In genomic region chr12:116094475-116094874, GRCh38 we compare ENCODE assay signal across 28 cellular contexts.
"Had no signal": no experiment of that assay in that cellular context is flagged by ENCODE, and none has a peak within 500 bp of the region (broad histone marks: within the 10 kb centered on the region; RNA-seq: fewer than 3 reads in every experiment).

No MANE protein-coding gene starts in this region.

- H3K27me3 ChIP-seq: brain microvascular endothelial cell, dorsolateral prefrontal cortex, esophagus muscularis mucosa, gastroesophageal sphincter, heart right ventricle had no signal

- H3K9me3 ChIP-seq: esophagus muscularis mucosa, gastroesophageal sphincter, heart right ventricle had no signal

- ATAC-seq: activated CD4-positive, alpha-beta T cell treated with anti-CD3 and anti-CD28 coated beads for 36 hours; activated CD8-positive, alpha-beta memory T cell treated with anti-CD3 and anti-CD28 coated beads, Interleukin-2, amount 10 ng/mL, durations not matched to agents 7 days and 5 days; activated CD8-positive, alpha-beta T cell treated with anti-CD3 and anti-CD28 coated beads, Interleukin-2, amount 10 ng/mL, durations not matched to agents 7 days and 5 days; activated T-cell treated with anti-CD3 and anti-CD28 coated beads, Interleukin-2, amount 50 U/mL, for 72 hours; gastroesophageal sphincter; heart right ventricle had no signal

- DNase-seq: activated CD4-positive, alpha-beta memory T cell treated with anti-CD3 and anti-CD28 coated beads for 36 hours; activated CD4-positive, alpha-beta T cell treated with anti-CD3 and anti-CD28 coated beads for 36 hours; activated CD4-positive, alpha-beta T cell treated with anti-CD3 and anti-CD28 coated beads, Interleukin-2, amount 10 ng/mL, durations not matched to agents 24 days and 14 days; activated CD4-positive, CD25-positive, alpha-beta regulatory T cell; activated CD4-positive, CD25-positive, alpha-beta regulatory T cell treated with anti-CD3 and anti-CD28 coated beads, Interleukin-2, amount 50 U/mL, for 72 hours; activated CD8-positive, alpha-beta memory T cell treated with anti-CD3 and anti-CD28 coated beads, Interleukin-2, amount 10 ng/mL, durations not matched to agents 7 days and 5 days; activated CD8-positive, alpha-beta memory T cell treated with anti-CD3 and anti-CD28 coated beads, Interleukin-2, amount 50 U/mL, for 4 hours; activated CD8-positive, alpha-beta T cell treated with anti-CD3 and anti-CD28 coated beads, Interleukin-2, amount 10 ng/mL, durations not matched to agents 7 days and 5 days; activated gamma-delta T cell; activated naive CD4-positive, alpha-beta T cell treated with Interleukin-2 at 50 U/mL for 16 hours; activated naive CD8-positive, alpha-beta T cell treated with anti-CD3 and anti-CD28 coated beads for 36 hours; activated T-cell treated with anti-CD3 and anti-CD28 coated beads, Interleukin-2, amount 50 U/mL, for 24 hours; activated T-cell treated with anti-CD3 and anti-CD28 coated beads, Interleukin-2, amount 50 U/mL, for 72 hours; brain microvascular endothelial cell; dorsolateral prefrontal cortex; effector memory CD4-positive, alpha-beta T cell; endodermal cell; foreskin melanocyte; heart right ventricle; T-helper 2 cell had no signal

- H3K27ac ChIP-seq: brain microvascular endothelial cell, coronary artery, dorsolateral prefrontal cortex, esophagus muscularis mucosa, gastroesophageal sphincter, heart right ventricle had no signal

- H3K27ac Mint-ChIP-seq: activated CD4-positive, alpha-beta memory T cell treated with anti-CD3 and anti-CD28 coated beads for 36 hours; activated CD4-positive, alpha-beta T cell treated with anti-CD3 and anti-CD28 coated beads for 36 hours; activated CD4-positive, alpha-beta T cell treated with anti-CD3 and anti-CD28 coated beads, Interleukin-2, amount 10 ng/mL, durations not matched to agents 24 days and 14 days; activated CD8-positive, alpha-beta memory T cell treated with anti-CD3 and anti-CD28 coated beads, Interleukin-2, amount 10 ng/mL, durations not matched to agents 7 days and 5 days; activated CD8-positive, alpha-beta T cell treated with anti-CD3 and anti-CD28 coated beads, Interleukin-2, amount 10 ng/mL, durations not matched to agents 7 days and 5 days; activated naive CD4-positive, alpha-beta T cell treated with anti-CD3 and anti-CD28 coated beads, Interleukin-2, amount 50 U/mL, for 24 hours; activated naive CD8-positive, alpha-beta T cell treated with anti-CD3 and anti-CD28 coated beads for 36 hours; activated T-cell treated with anti-CD3 and anti-CD28 coated beads, Interleukin-2, amount 50 U/mL, for 24 hours; activated T-cell treated with anti-CD3 and anti-CD28 coated beads, Interleukin-2, amount 50 U/mL, for 72 hours; dendritic cell treated with granulocyte-macrophage colony-stimulating factor and Interleukin-4, amounts not matched to agents 40 ng/mL and 50 ng/mL, for 4 days; endodermal cell had no signal

- H3K36me3 ChIP-seq: brain microvascular endothelial cell had no signal

- H3K27me3 Mint-ChIP-seq: activated CD4-positive, alpha-beta memory T cell treated with anti-CD3 and anti-CD28 coated beads for 36 hours; activated CD4-positive, alpha-beta T cell treated with anti-CD3 and anti-CD28 coated beads for 36 hours; activated CD4-positive, alpha-beta T cell treated with anti-CD3 and anti-CD28 coated beads, Interleukin-2, amount 10 ng/mL, durations not matched to agents 24 days and 14 days; activated CD8-positive, alpha-beta memory T cell treated with anti-CD3 and anti-CD28 coated beads, Interleukin-2, amount 10 ng/mL, durations not matched to agents 7 days and 5 days; activated naive CD4-positive, alpha-beta T cell treated with anti-CD3 and anti-CD28 coated beads, Interleukin-2, amount 50 U/mL, for 24 hours; activated naive CD8-positive, alpha-beta T cell treated with anti-CD3 and anti-CD28 coated beads for 36 hours; activated T-cell treated with anti-CD3 and anti-CD28 coated beads, Interleukin-2, amount 50 U/mL, for 24 hours; central memory CD8-positive, alpha-beta T cell; dendritic cell treated with granulocyte-macrophage colony-stimulating factor and Interleukin-4, amounts not matched to agents 40 ng/mL and 50 ng/mL, for 4 days had no signal

- H3K4me3 Mint-ChIP-seq: activated CD4-positive, alpha-beta memory T cell treated with anti-CD3 and anti-CD28 coated beads for 36 hours; activated CD4-positive, alpha-beta T cell treated with anti-CD3 and anti-CD28 coated beads for 36 hours; activated CD4-positive, alpha-beta T cell treated with anti-CD3 and anti-CD28 coated beads, Interleukin-2, amount 10 ng/mL, durations not matched to agents 24 days and 14 days; activated CD8-positive, alpha-beta memory T cell treated with anti-CD3 and anti-CD28 coated beads, Interleukin-2, amount 10 ng/mL, durations not matched to agents 7 days and 5 days; activated CD8-positive, alpha-beta T cell treated with anti-CD3 and anti-CD28 coated beads, Interleukin-2, amount 10 ng/mL, durations not matched to agents 7 days and 5 days; activated naive CD4-positive, alpha-beta T cell treated with anti-CD3 and anti-CD28 coated beads, Interleukin-2, amount 50 U/mL, for 24 hours; activated naive CD8-positive, alpha-beta T cell treated with anti-CD3 and anti-CD28 coated beads for 36 hours; activated T-cell treated with anti-CD3 and anti-CD28 coated beads, Interleukin-2, amount 50 U/mL, for 24 hours; activated T-cell treated with anti-CD3 and anti-CD28 coated beads, Interleukin-2, amount 50 U/mL, for 72 hours; central memory CD8-positive, alpha-beta T cell; dendritic cell treated with granulocyte-macrophage colony-stimulating factor and Interleukin-4, amounts not matched to agents 40 ng/mL and 50 ng/mL, for 4 days; endodermal cell had no signal

- FAIRE-seq: astrocyte, bronchial epithelial cell had no signal

- H3K4me3 ChIP-seq: coronary artery, dorsolateral prefrontal cortex, esophagus muscularis mucosa, gastroesophageal sphincter, heart right ventricle had no signal

- H3K9me3 Mint-ChIP-seq: activated CD4-positive, alpha-beta memory T cell treated with anti-CD3 and anti-CD28 coated beads for 36 hours; activated naive CD4-positive, alpha-beta T cell treated with anti-CD3 and anti-CD28 coated beads, Interleukin-2, amount 50 U/mL, for 24 hours; activated naive CD8-positive, alpha-beta T cell treated with anti-CD3 and anti-CD28 coated beads for 36 hours; activated T-cell treated with anti-CD3 and anti-CD28 coated beads, Interleukin-2, amount 50 U/mL, for 24 hours; activated T-cell treated with anti-CD3 and anti-CD28 coated beads, Interleukin-2, amount 50 U/mL, for 72 hours; central memory CD8-positive, alpha-beta T cell; dendritic cell treated with granulocyte-macrophage colony-stimulating factor and Interleukin-4, amounts not matched to agents 40 ng/mL and 50 ng/mL, for 4 days; endodermal cell had no signal
